1 cellular context compared by ENCODE assay signal in the genomic region with DNA sequence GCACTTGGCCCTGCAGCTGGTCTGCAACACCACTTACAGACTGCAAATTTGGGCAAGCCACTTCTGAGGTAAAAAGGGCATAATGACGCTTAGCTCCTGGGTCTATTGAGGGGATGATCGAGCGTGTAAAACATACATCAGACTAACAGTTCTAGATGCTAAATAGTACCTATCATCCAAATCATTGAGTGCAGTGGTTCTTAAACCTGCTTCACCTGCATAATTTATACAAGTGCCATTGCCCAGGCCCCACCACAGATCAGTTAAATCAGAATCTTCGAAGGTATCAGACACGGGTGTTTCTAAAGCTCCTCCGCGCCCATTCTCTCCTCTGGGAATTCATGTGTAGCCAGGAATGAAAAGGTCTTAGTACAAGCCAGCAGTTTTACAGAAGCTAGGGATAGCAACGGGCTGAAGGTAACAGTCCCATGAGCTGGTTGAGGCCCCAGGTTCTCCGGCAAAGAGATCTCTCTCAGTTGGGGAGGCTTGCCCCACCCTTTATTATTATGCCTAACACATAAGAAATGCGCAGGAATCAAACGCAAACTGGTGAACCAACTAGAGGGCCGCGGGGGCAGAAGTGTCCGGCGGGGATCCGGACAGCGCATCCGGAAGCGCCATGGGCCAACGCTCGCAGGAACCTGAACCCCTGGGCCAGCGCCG.
TF ChIP-seq lines count a peak whose summit lies in the region.

No MANE protein-coding gene starts in this region.

TF ChIP-seq in GM12878, 131 proteins besides CTCF, POLR2A, EP300 and RAD21:
- TF ChIP-seq, protein P1, sequence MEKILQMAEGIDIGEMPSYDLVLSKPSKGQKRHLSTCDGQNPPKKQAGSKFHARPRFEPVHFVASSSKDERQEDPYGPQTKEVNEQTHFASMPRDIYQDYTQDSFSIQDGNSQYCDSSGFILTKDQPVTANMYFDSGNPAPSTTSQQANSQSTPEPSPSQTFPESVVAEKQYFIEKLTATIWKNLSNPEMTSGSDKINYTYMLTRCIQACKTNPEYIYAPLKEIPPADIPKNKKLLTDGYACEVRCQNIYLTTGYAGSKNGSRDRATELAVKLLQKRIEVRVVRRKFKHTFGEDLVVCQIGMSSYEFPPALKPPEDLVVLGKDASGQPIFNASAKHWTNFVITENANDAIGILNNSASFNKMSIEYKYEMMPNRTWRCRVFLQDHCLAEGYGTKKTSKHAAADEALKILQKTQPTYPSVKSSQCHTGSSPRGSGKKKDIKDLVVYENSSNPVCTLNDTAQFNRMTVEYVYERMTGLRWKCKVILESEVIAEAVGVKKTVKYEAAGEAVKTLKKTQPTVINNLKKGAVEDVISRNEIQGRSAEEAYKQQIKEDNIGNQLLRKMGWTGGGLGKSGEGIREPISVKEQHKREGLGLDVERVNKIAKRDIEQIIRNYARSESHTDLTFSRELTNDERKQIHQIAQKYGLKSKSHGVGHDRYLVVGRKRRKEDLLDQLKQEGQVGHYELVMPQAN (conservative IDR thresholded peaks at IDR 0.05): peak; percentile 66
- TF ChIP-seq ZNF207 (IDR thresholded peaks at IDR 0.05; ENCODE audit: borderline replicate concordance) (0 out of 2 replicates have a peak, but pooled peaks have one; percentile 28), KLF5 (IDR thresholded peaks at IDR 0.05; ENCODE audit: partially characterized antibody) (no peak), RB1 (IDR thresholded peaks at IDR 0.05; ENCODE audit: borderline replicate concordance) (0 out of 2 replicates have a peak, but pooled peaks have one; percentile 38), MXI1 (IDR thresholded peaks at IDR 0.05; ENCODE audit: low read depth, low read length) (0 out of 2 replicates have a peak, but pooled peaks have one; percentile 17), LARP7 (IDR thresholded peaks at IDR 0.05) (peak; percentile 42; the same call in 1 of the 2 replicates)
- TF ChIP-seq, protein P2, sequence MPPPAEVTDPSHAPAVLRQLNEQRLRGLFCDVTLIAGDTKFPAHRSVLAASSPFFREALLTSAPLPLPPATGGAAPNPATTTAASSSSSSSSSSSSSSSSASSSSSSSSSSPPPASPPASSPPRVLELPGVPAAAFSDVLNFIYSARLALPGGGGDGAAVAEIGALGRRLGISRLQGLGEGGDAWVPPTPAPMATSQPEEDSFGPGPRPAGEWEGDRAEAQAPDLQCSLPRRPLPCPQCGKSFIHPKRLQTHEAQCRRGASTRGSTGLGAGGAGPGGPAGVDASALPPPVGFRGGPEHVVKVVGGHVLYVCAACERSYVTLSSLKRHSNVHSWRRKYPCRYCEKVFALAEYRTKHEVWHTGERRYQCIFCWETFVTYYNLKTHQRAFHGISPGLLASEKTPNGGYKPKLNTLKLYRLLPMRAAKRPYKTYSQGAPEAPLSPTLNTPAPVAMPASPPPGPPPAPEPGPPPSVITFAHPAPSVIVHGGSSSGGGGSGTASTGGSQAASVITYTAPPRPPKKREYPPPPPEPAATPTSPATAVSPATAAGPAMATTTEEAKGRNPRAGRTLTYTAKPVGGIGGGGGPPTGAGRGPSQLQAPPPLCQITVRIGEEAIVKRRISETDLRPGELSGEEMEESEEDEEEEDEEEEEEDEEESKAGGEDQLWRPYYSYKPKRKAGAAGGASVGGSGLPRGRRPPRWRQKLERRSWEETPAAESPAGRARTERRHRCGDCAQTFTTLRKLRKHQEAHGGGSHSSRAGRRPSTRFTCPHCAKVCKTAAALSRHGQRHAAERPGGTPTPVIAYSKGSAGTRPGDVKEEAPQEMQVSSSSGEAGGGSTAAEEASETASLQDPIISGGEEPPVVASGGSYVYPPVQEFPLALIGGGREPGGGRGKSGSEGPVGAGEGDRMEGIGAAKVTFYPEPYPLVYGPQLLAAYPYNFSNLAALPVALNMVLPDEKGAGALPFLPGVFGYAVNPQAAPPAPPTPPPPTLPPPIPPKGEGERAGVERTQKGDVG (CRISPR knock-in tag; IDR thresholded peaks at IDR 0.05): no peak
